ENCODE assay signal across 27 cellular contexts in genomic region chr5:91449083-91449482, GRCh38.
"Had no signal": no experiment of that assay in that cellular context is flagged by ENCODE, and none has a peak within 500 bp of the region (broad histone marks: within the 10 kb centered on the region; RNA-seq: fewer than 3 reads in every experiment).

No MANE protein-coding gene starts in this region.

- H3K27me3 ChIP-seq: cardiac muscle cell, colonic mucosa, esophagus squamous epithelium, gastroesophageal sphincter, heart left ventricle, hepatocyte, tibial nerve, upper lobe of left lung, uterus had no signal

- H3K79me2 ChIP-seq: hepatocyte had no signal

- H3K9me3 ChIP-seq: colonic mucosa, esophagus squamous epithelium, gastroesophageal sphincter, heart left ventricle, psoas muscle, thoracic aorta, upper lobe of left lung, uterus had no signal

- H3K4me2 ChIP-seq: hepatocyte, smooth muscle cell had no signal

- H3K4me3 ChIP-seq: cardiac muscle cell, colonic mucosa, esophagus squamous epithelium, gastroesophageal sphincter, heart left ventricle, hepatocyte, psoas muscle, smooth muscle cell, thoracic aorta, tibial nerve, upper lobe of left lung, uterus had no signal

- H3K27ac ChIP-seq: cardiac muscle cell, colonic mucosa, esophagus squamous epithelium, gastroesophageal sphincter, heart left ventricle, hepatocyte, psoas muscle, thoracic aorta, tibial nerve, upper lobe of left lung, uterus had no signal

- H2AFZ ChIP-seq: hepatocyte had no signal

- DNase-seq: colonic mucosa; dermis blood vessel endothelial cell; effector memory CD4-positive, alpha-beta T cell; erythroblast; esophagus squamous epithelium; heart left ventricle; kidney; left ventricle myocardium superior; mesenchymal stem cell; naive thymus-derived CD4-positive, alpha-beta T cell; nucleus accumbens; posterior cingulate gyrus; psoas muscle; right cardiac atrium; stimulated activated CD4-positive, alpha-beta T cell treated with anti-CD3 and anti-CD28 coated beads, Interleukin-12 subunit alpha, Interleukin-12 subunit beta, amount 100 ng/mL, for 4 hours; stimulated activated CD4-positive, alpha-beta T cell treated with anti-CD3 and anti-CD28 coated beads, Interleukin-1b, Interleukin-23, amount 100 ng/mL, for 48 hours; stimulated activated CD4-positive, alpha-beta T cell treated with anti-CD3 and anti-CD28 coated beads, Interleukin-4, amount 100 ng/mL, for 24 hours; stimulated activated naive CD4-positive, alpha-beta T cell treated with Interleukin-2 at 50 U/mL for 16 hours; upper lobe of left lung; uterus had no signal

- ATAC-seq: gastroesophageal sphincter; heart left ventricle; left ventricle myocardium superior; naive thymus-derived CD4-positive, alpha-beta T cell; psoas muscle; stimulated activated effector memory CD8-positive, alpha-beta T cell treated with anti-CD3 and anti-CD28 coated beads, Interleukin-12 subunit alpha, Interleukin-12 subunit beta, amount 100 ng/mL, for 72 hours had no signal

- H3K36me3 ChIP-seq: cardiac muscle cell, colonic mucosa, esophagus squamous epithelium, gastroesophageal sphincter, heart left ventricle, thoracic aorta, tibial nerve, upper lobe of left lung, uterus had no signal

- FAIRE-seq: kidney had no signal

- H3K4me1 ChIP-seq: colonic mucosa, esophagus squamous epithelium, gastroesophageal sphincter, heart left ventricle, psoas muscle, tibial nerve, upper lobe of left lung, uterus had no signal
